Comparison of ENCODE assay signal across 1 cellular context in the genomic region with DNA sequence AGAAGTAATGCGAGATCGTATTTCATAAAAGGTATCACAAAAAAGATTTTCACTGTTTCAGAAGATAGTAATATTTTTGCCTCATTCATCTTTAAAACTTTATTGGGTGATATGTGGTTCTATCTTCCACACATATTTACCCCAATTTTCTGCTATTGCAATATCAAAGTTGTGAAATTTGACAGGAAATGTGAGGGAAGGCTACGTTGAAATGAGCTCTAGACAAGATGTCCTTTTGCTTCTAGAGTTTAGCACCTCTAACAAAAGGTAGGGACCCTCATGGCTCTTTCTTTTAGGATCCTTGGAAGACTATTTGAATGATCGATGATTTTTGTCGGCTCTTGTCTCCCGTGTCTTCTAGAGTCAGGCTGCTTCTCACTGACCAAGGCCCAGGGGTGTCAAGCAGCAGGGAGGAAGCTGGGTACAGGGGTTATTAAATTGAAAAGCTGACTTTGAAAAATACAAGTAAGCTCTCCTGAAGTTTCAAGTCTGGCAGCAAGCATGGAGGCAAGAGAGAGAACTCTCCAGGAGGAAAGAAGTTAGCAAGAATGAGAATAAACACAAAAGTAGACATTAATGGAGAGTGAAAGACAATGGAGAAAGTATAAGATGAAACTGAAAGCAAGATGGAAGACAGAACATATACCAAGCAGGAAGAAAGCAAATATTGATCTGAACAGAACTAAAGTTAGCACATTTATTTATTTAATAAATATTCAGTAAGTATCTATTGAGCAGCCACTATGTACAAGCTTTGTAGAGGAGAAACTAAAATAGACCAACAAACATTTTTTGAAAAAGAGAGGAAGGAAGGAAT.
TF ChIP-seq lines count a peak whose summit lies in the region.

No MANE protein-coding gene starts in this region.

TF ChIP-seq in GM12878, 131 proteins besides CTCF, POLR2A, EP300 and RAD21:
- TF ChIP-seq, protein P1, sequence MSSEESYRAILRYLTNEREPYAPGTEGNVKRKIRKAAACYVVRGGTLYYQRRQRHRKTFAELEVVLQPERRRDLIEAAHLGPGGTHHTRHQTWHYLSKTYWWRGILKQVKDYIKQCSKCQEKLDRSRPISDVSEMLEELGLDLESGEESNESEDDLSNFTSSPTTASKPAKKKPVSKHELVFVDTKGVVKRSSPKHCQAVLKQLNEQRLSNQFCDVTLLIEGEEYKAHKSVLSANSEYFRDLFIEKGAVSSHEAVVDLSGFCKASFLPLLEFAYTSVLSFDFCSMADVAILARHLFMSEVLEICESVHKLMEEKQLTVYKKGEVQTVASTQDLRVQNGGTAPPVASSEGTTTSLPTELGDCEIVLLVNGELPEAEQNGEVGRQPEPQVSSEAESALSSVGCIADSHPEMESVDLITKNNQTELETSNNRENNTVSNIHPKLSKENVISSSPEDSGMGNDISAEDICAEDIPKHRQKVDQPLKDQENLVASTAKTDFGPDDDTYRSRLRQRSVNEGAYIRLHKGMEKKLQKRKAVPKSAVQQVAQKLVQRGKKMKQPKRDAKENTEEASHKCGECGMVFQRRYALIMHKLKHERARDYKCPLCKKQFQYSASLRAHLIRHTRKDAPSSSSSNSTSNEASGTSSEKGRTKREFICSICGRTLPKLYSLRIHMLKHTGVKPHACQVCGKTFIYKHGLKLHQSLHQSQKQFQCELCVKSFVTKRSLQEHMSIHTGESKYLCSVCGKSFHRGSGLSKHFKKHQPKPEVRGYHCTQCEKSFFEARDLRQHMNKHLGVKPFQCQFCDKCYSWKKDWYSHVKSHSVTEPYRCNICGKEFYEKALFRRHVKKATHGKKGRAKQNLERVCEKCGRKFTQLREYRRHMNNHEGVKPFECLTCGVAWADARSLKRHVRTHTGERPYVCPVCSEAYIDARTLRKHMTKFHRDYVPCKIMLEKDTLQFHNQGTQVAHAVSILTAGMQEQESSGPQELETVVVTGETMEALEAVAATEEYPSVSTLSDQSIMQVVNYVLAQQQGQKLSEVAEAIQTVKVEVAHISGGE (CRISPR knock-in tag; IDR thresholded peaks at IDR 0.05), result no peak
- TF ChIP-seq, protein P2, sequence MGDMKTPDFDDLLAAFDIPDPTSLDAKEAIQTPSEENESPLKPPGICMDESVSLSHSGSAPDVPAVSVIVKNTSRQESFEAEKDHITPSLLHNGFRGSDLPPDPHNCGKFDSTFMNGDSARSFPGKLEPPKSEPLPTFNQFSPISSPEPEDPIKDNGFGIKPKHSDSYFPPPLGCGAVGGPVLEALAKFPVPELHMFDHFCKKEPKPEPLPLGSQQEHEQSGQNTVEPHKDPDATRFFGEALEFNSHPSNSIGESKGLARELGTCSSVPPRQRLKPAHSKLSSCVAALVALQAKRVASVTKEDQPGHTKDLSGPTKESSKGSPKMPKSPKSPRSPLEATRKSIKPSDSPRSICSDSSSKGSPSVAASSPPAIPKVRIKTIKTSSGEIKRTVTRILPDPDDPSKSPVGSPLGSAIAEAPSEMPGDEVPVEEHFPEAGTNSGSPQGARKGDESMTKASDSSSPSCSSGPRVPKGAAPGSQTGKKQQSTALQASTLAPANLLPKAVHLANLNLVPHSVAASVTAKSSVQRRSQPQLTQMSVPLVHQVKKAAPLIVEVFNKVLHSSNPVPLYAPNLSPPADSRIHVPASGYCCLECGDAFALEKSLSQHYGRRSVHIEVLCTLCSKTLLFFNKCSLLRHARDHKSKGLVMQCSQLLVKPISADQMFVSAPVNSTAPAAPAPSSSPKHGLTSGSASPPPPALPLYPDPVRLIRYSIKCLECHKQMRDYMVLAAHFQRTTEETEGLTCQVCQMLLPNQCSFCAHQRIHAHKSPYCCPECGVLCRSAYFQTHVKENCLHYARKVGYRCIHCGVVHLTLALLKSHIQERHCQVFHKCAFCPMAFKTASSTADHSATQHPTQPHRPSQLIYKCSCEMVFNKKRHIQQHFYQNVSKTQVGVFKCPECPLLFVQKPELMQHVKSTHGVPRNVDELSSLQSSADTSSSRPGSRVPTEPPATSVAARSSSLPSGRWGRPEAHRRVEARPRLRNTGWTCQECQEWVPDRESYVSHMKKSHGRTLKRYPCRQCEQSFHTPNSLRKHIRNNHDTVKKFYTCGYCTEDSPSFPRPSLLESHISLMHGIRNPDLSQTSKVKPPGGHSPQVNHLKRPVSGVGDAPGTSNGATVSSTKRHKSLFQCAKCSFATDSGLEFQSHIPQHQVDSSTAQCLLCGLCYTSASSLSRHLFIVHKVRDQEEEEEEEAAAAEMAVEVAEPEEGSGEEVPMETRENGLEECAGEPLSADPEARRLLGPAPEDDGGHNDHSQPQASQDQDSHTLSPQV (IDR thresholded peaks at IDR 0.05), result no peak
- TF ChIP-seq ZNF207 (IDR thresholded peaks at IDR 0.05; ENCODE audit: borderline replicate concordance), result no peak
- TF ChIP-seq, protein P3, sequence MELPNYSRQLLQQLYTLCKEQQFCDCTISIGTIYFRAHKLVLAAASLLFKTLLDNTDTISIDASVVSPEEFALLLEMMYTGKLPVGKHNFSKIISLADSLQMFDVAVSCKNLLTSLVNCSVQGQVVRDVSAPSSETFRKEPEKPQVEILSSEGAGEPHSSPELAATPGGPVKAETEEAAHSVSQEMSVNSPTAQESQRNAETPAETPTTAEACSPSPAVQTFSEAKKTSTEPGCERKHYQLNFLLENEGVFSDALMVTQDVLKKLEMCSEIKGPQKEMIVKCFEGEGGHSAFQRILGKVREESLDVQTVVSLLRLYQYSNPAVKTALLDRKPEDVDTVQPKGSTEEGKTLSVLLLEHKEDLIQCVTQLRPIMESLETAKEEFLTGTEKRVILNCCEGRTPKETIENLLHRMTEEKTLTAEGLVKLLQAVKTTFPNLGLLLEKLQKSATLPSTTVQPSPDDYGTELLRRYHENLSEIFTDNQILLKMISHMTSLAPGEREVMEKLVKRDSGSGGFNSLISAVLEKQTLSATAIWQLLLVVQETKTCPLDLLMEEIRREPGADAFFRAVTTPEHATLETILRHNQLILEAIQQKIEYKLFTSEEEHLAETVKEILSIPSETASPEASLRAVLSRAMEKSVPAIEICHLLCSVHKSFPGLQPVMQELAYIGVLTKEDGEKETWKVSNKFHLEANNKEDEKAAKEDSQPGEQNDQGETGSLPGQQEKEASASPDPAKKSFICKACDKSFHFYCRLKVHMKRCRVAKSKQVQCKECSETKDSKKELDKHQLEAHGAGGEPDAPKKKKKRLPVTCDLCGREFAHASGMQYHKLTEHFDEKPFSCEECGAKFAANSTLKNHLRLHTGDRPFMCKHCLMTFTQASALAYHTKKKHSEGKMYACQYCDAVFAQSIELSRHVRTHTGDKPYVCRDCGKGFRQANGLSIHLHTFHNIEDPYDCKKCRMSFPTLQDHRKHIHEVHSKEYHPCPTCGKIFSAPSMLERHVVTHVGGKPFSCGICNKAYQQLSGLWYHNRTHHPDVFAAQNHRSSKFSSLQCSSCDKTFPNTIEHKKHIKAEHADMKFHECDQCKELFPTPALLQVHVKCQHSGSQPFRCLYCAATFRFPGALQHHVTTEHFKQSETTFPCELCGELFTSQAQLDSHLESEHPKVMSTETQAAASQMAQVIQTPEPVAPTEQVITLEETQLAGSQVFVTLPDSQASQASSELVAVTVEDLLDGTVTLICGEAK (IDR thresholded peaks at IDR 0.05; ENCODE audit: borderline replicate concordance), result no peak
TF ChIP-seq in GM12878: peak in this region for 0.
